ENCODE assay signal across 8 cellular contexts in genomic region chr6:111602481-111603404, GRCh38. TPM values are rescaled to one million over a fixed set of nuclear protein-coding genes. Genes with fewer than 3 reads are reported as not detected.
DNase-seq lines count a peak whose midpoint lies in the region; ATAC-seq and TF ChIP-seq lines count a peak whose summit lies in the region.

No MANE protein-coding gene starts in this region.

- no peak overlapping the region for H3K4me3 Mint-ChIP-seq in activated naive CD4-positive, alpha-beta T cell treated with anti-CD3 and anti-CD28 coated beads, Interleukin-2, amount 50 U/mL, for 24 hours
- H3K4me3 Mint-ChIP-seq in endothelial cell (ENCODE audit: unreplicated experiment) = peak overlapping the region; percentile 77

- TF ChIP-seq CTCF in endothelial cell (IDR thresholded peaks at IDR 0.05; ENCODE audit: unreplicated experiment) = no peak

- peak overlapping the region in 1 of 2 donors; percentile 45 for H3K4me3 ChIP-seq in muscle layer of colon (ENCODE audit: low read depth in 1 of 2, low read length in 2 of 2)

- no peaks in the 10 kb centered on the region for H3K27me3 Mint-ChIP-seq in activated naive CD4-positive, alpha-beta T cell treated with anti-CD3 and anti-CD28 coated beads, Interleukin-2, amount 50 U/mL, for 24 hours
- H3K27me3 Mint-ChIP-seq in endothelial cell (ENCODE audit: unreplicated experiment) = peaks cover 4% of the 10 kb centered on the region

- ATAC-seq in GM21529 (IDR thresholded peaks at IDR 0.05; ENCODE audit: unreplicated experiment) = no peak
- ATAC-seq in HG03571 (IDR thresholded peaks at IDR 0.05; ENCODE audit: unreplicated experiment) = no peak

- peaks cover 10% of the 10 kb centered on the region for H3K36me3 Mint-ChIP-seq in activated naive CD4-positive, alpha-beta T cell treated with anti-CD3 and anti-CD28 coated beads, Interleukin-2, amount 50 U/mL, for 24 hours
- H3K36me3 Mint-ChIP-seq in endothelial cell (ENCODE audit: low read depth, unreplicated experiment) = peaks cover 9% of the 10 kb centered on the region

- H3K36me3 ChIP-seq in muscle layer of colon (ENCODE audit: insufficient read depth, low read length) = no peaks in the 10 kb centered on the region

- DNase-seq in activated naive CD4-positive, alpha-beta T cell (lab: John Stamatoyannopoulos, UW) = no peak
- DNase-seq in endothelial cell (ENCODE audit: low spot score) (peak; percentile 35), GOT3 (lab: John Stamatoyannopoulos, UW) (no peak)
- no peak for DNase-seq in activated CD4-positive, CD25-positive, alpha-beta regulatory T cell treated with anti-CD3 and anti-CD28 coated beads, Interleukin-2, amount 50 U/mL, for 72 hours

- peaks cover 76% of the 10 kb centered on the region for H3K4me1 ChIP-seq in muscle layer of colon (ENCODE audit: insufficient read depth, low read length)

- no peaks in the 10 kb centered on the region for H3K9me3 Mint-ChIP-seq in activated naive CD4-positive, alpha-beta T cell treated with anti-CD3 and anti-CD28 coated beads, Interleukin-2, amount 50 U/mL, for 24 hours
- H3K9me3 Mint-ChIP-seq in endothelial cell (ENCODE audit: unreplicated experiment) = no peaks in the 10 kb centered on the region

- peak overlapping the region; percentile 44 for H3K9ac ChIP-seq in muscle layer of colon (ENCODE audit: low read length)

- no peaks in the 10 kb centered on the region for H3K27me3 ChIP-seq in muscle layer of colon (ENCODE audit: control insufficient read depth in 1 of 2, insufficient read depth in 2 of 2, low read length in 2 of 2)

- peak overlapping the region; percentile 99 for H3K27ac ChIP-seq in muscle layer of colon (ENCODE audit: low read depth, low read length)

- peak overlapping the region; percentile 38 for H3K27ac Mint-ChIP-seq in activated naive CD4-positive, alpha-beta T cell treated with anti-CD3 and anti-CD28 coated beads, Interleukin-2, amount 50 U/mL, for 24 hours
- peak overlapping the region; percentile 96 for H3K27ac Mint-ChIP-seq in endothelial cell (ENCODE audit: unreplicated experiment)

- H3K9me3 ChIP-seq in muscle layer of colon (ENCODE audit: low read length) = no peaks in the 10 kb centered on the region

- H3K4me1 Mint-ChIP-seq in activated naive CD4-positive, alpha-beta T cell treated with anti-CD3 and anti-CD28 coated beads, Interleukin-2, amount 50 U/mL, for 24 hours = peaks cover 70% of the 10 kb centered on the region
- H3K4me1 Mint-ChIP-seq in endothelial cell (ENCODE audit: unreplicated experiment) = peaks cover 71% of the 10 kb centered on the region

RNA-seq across cellular contexts. Expression of gene TRAF3IP2, which starts 2.9 kb away (rescaled TPM):
- total RNA-seq in endothelial cell (ENCODE audit: unreplicated experiment) = 70.0 TPM
